Comparison of ENCODE assay signal across 8 cellular contexts in genomic region chr6:26196846-26197683, GRCh38.
DNase-seq lines count a peak whose midpoint lies in the region; ATAC-seq and TF ChIP-seq lines count a peak whose summit lies in the region.

No MANE protein-coding gene starts in this region.

- no peak overlapping the region for H2AFZ ChIP-seq in neural cell (ENCODE audit: low read depth, low read length)

- TF ChIP-seq POLR2A in Peyer's patch (IDR thresholded peaks at IDR 0.05) = peak; percentile 87 to 91
- peak; percentile 91 for TF ChIP-seq POLR2A in transverse colon (IDR thresholded peaks at IDR 0.05)

- intact Hi-C loops in transverse colon (cut with DNase I; ENCODE audit: low total_unique reads) = loop anchor here (5.0 to 10.0 kb wide), 2 partner anchors 40 to 162 kb away; a partner anchor contains a TSS

- peak overlapping the region; percentile 96 to 99 (median 96) for H3K4me3 Mint-ChIP-seq in IgD-negative memory B cell

- H3K27me3 Mint-ChIP-seq in IgD-negative memory B cell = no peaks in the 10 kb centered on the region

- H3F3A ChIP-seq in neural cell (ENCODE audit: insufficient read depth, low read length, poor library complexity, severe bottlenecking) = peaks cover 11% of the 10 kb centered on the region

- H4K20me1 ChIP-seq in neural cell (ENCODE audit: insufficient read depth) = peaks cover 29% of the 10 kb centered on the region

- in situ Hi-C loops in transverse colon (cut with MboI; ENCODE audit: low pct_ligation_motif_present in 1 of 4, low pct_unique_long_range_greater_than_20kb in 1 of 4, low sequenced_read_pairs in 3 of 4) = loop anchor here in 2 of 4 donors (5.0 to 25.0 kb wide), 2 partner anchors 40 to 940 kb away; a partner anchor contains a TSS

- no peaks in the 10 kb centered on the region for H3K9me2 ChIP-seq in neural cell (ENCODE audit: insufficient read depth, low read length)

- peak; percentile 33 for ATAC-seq in GM21515 (IDR thresholded peaks at IDR 0.05; ENCODE audit: unreplicated experiment)

- H3K4me3 ChIP-seq in Peyer's patch (peak overlapping the region; percentile 63 to 78 (median 70)), foreskin fibroblast (ENCODE audit: low read depth in 1 of 2, low read length in 2 of 2) (peak overlapping the region; percentile 62 to 73), neural cell (ENCODE audit: low read length) (peak overlapping the region; percentile 80), transverse colon (peak overlapping the region; percentile 46 to 70 (median 62))

- peak; percentile 23 for TF ChIP-seq RAD21 in neural cell (conservative IDR thresholded peaks at IDR 0.05)

- peak overlapping the region; percentile 95 for H3K4me2 ChIP-seq in neural cell (ENCODE audit: low read length)

- peaks cover 0 to 12% (median 0%) of the 10 kb centered on the region in 4 donors for H3K4me1 ChIP-seq in Peyer's patch
- peaks cover 5 to 29% (median 20%) of the 10 kb centered on the region in 4 donors for H3K4me1 ChIP-seq in transverse colon

- H3K27ac ChIP-seq in Peyer's patch = peak overlapping the region; percentile 96 to 99 (median 97)
- peak overlapping the region; percentile 92 for H3K27ac ChIP-seq in neural cell (ENCODE audit: low read length)
- H3K27ac ChIP-seq in transverse colon = peak overlapping the region; percentile 97 to 99 (median 98)

- H3K9me3 ChIP-seq in Peyer's patch = no peaks in the 10 kb centered on the region
- no peaks in the 10 kb centered on the region for H3K9me3 ChIP-seq in neural cell (ENCODE audit: low read length)
- no peaks in the 10 kb centered on the region for H3K9me3 ChIP-seq in transverse colon

- TF ChIP-seq EP300 in neural cell (conservative IDR thresholded peaks at IDR 0.05; ENCODE audit: poor library complexity, severe bottlenecking) (peak; percentile 24), transverse colon (IDR thresholded peaks at IDR 0.05; ENCODE audit: low read depth) (no peak)

- H3K27ac Mint-ChIP-seq in IgD-negative memory B cell = peak overlapping the region; percentile 96 to 99 (median 99)

- WGBS in transverse colon (ENCODE audit: low coverage in 1 of 2), 2 donors = 1 to 2% methylated on average over 10 to 51 of the region's 51 CpGs

- peak overlapping the region; percentile 82 for H3K9ac ChIP-seq in neural cell (ENCODE audit: low read length)

- no peaks in the 10 kb centered on the region for H3K9me3 Mint-ChIP-seq in IgD-negative memory B cell

- H3K27me3 ChIP-seq in Peyer's patch (no peaks in the 10 kb centered on the region), neural cell (ENCODE audit: insufficient read depth, low read depth, low read length) (no peaks in the 10 kb centered on the region), transverse colon (no peaks in the 10 kb centered on the region)

- no peaks in the 10 kb centered on the region for H3K36me3 ChIP-seq in Peyer's patch
- no peaks in the 10 kb centered on the region for H3K36me3 ChIP-seq in neural cell (ENCODE audit: insufficient read depth, low read length)
- H3K36me3 ChIP-seq in transverse colon = no peaks in the 10 kb centered on the region

- DNase-seq in DMS53 (lab: John Stamatoyannopoulos, UW) (peak; percentile 94), Peyer's patch (peak; percentile 81 to 94 (median 88)), foreskin fibroblast (peak; percentile 90 to 95), transverse colon (peak; percentile 84)
- peak; percentile 90 for DNase-seq in activated effector memory CD4-positive, alpha-beta T cell treated with anti-CD3 and anti-CD28 coated beads, Interleukin-2, amount 50 U/mL, for 16 hours

- TF ChIP-seq CTCF in Peyer's patch (IDR thresholded peaks at IDR 0.05) (no peak), foreskin fibroblast (IDR thresholded peaks at IDR 0.05; ENCODE audit: low read depth, low read length) (no peak), neural cell (IDR thresholded peaks at IDR 0.05; ENCODE audit: poor library complexity, severe bottlenecking) (peak; percentile 27), transverse colon (IDR thresholded peaks at IDR 0.05) (no peak)

- H3K79me2 ChIP-seq in neural cell (replicated peaks; ENCODE audit: insufficient read depth, low read length) = peaks cover 43% of the 10 kb centered on the region

- H3K4me1 Mint-ChIP-seq in IgD-negative memory B cell = peaks cover 20 to 34% (median 21%) of the 10 kb centered on the region in 3 donors

- no peaks in the 10 kb centered on the region for H3K36me3 Mint-ChIP-seq in IgD-negative memory B cell

TF ChIP-seq in neural cell, 6 proteins besides CTCF, POLR2A, EP300 and RAD21:
- peak; percentile 87 for TF ChIP-seq POLR2AphosphoS5 (IDR thresholded peaks at IDR 0.05)
- TF ChIP-seq SMC3 (conservative IDR thresholded peaks at IDR 0.05; ENCODE audit: poor library complexity) = peak; percentile 41
- peak; percentile 98 for TF ChIP-seq MXI1 (conservative IDR thresholded peaks at IDR 0.05; ENCODE audit: poor library complexity, severe bottlenecking)
- TF ChIP-seq REST (IDR thresholded peaks at IDR 0.05; ENCODE audit: borderline replicate concordance) = peak; percentile 56
- TF ChIP-seq TAF1 (IDR thresholded peaks at IDR 0.05; ENCODE audit: low read depth) = peak; percentile 83
- TF ChIP-seq EZH2 (IDR thresholded peaks at IDR 0.05; ENCODE audit: borderline replicate concordance, insufficient read depth, low read length, poor library complexity, severe bottlenecking) = no peak

Comparison
In these comparisons a context has a peak if more than half of its experiments do, and no peak if none do; other contexts are left out.
1. Peak in every context shown above with its lines: DNase-seq, ATAC-seq, H3K4me3 ChIP-seq and H3K27ac ChIP-seq.